ENCODE assay signal across 9 cellular contexts in the genomic region with DNA sequence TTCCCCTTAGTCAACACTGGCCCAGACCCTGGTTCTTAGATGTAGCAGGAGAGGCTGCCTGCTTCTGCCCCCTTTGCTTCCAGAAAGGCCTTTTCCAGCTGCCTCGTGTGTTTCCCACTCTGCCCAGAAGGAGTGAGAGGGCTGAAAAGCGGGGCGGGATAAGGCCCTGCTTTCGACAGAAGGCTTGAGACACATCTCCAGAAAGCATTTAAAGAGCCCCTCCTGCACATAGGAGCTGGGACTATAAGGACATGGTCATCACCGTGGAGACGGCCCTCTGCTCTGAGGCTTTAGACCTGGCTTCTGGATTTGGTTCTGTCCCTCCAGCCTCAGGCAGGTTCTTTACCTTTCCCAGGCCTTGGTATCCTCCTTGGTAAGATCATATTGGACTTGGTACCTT. TPM values are rescaled to one million over a fixed set of nuclear protein-coding genes. Genes with fewer than 3 reads are reported as not detected.
A peak's percentile ranks its signal among the peaks of the same experiment; 100 is the strongest.
DNase-seq lines count a peak whose midpoint lies in the region; ATAC-seq and TF ChIP-seq lines count a peak whose summit lies in the region.
"Had no signal": no experiment of that assay in that cellular context is flagged by ENCODE, and none has a peak within 500 bp of the region (broad histone marks: within the 10 kb centered on the region; RNA-seq: fewer than 3 reads in every experiment).

No MANE protein-coding gene starts in this region.

- H3K4me1 Mint-ChIP-seq in CD8-positive, alpha-beta T cell (ENCODE audit: low read depth), result peaks cover 39% of the 10 kb centered on the region
- peaks cover 35% of the 10 kb centered on the region for H3K4me1 Mint-ChIP-seq in activated T-helper 1 cell treated with anti-CD3 and anti-CD28 coated beads, Interleukin-12 subunit alpha, Interleukin-12 subunit beta, Interleukin-2, Interleukin-4 antibody, amounts not matched to agents 30 ng/mL and 10 ng/mL and 1 ng/mL, durations not matched to agents 14 hours and 24 hours and 36 hours (ENCODE audit: low read depth)

- no peak overlapping the region for H3K27ac ChIP-seq in CD8-positive, alpha-beta T cell (ENCODE audit: low read depth, low read length)
- peak overlapping the region; percentile 57 to 94 (median 76) for H3K27ac ChIP-seq in heart left ventricle
- peak overlapping the region; percentile 49 to 59 for H3K27ac ChIP-seq in prostate gland

- CTCF ChIA-PET in CD8-positive, alpha-beta T cell (lab: Charles Lee), result interaction anchor here (1.0 to 3.4 kb wide), 4 partner anchors 9 to 350 kb away, joined by 3 to 17 read pairs (median 8); no protein-coding TSS in a partner anchor

- H3K27me3 ChIP-seq in CD8-positive, alpha-beta T cell (ENCODE audit: insufficient read depth, low read length), result no peaks in the 10 kb centered on the region
- no peaks in the 10 kb centered on the region for H3K27me3 ChIP-seq in heart left ventricle
- no peaks in the 10 kb centered on the region for H3K27me3 ChIP-seq in prostate gland (replicated peaks; ENCODE audit: insufficient read depth)

- no peak for ATAC-seq in CD8-positive, alpha-beta T cell
- ATAC-seq in SK-N-SH treated with all-trans-retinoic acid at 6 μM for 48 hours, result peak; percentile 55
- ATAC-seq in heart left ventricle, result peak in 3 of 4 donors; percentile 29 to 41 (median 34)
- no peak for ATAC-seq in HG02885 (IDR thresholded peaks at IDR 0.05; ENCODE audit: poor library complexity, unreplicated experiment)
- no peak for ATAC-seq in HG02870 (IDR thresholded peaks at IDR 0.05; ENCODE audit: unreplicated experiment)

- POLR2A ChIA-PET in CD8-positive, alpha-beta T cell (lab: Charles Lee), result interaction anchor here (1.8 to 11.6 kb wide), 3 partner anchors 9 to 25 kb away, joined by 5 to 161 read pairs (median 7); a partner anchor contains a TSS

- 31 to 66% (median 51%) methylated on average over 5 to 6 of the region's 6 CpGs for WGBS in heart left ventricle, 4 donors
- WGBS in prostate gland, result 69% methylated on average over 6 of the region's 6 CpGs

- no peaks in the 10 kb centered on the region for H3K9me3 Mint-ChIP-seq in CD8-positive, alpha-beta T cell
- H3K9me3 Mint-ChIP-seq in activated T-helper 1 cell treated with anti-CD3 and anti-CD28 coated beads, Interleukin-12 subunit alpha, Interleukin-12 subunit beta, Interleukin-2, Interleukin-4 antibody, amounts not matched to agents 30 ng/mL and 10 ng/mL and 1 ng/mL, durations not matched to agents 14 hours and 24 hours and 36 hours, result no peaks in the 10 kb centered on the region

- peaks cover 22% of the 10 kb centered on the region for H3K36me3 ChIP-seq in CD8-positive, alpha-beta T cell (ENCODE audit: insufficient read depth, low read length)
- H3K36me3 ChIP-seq in heart left ventricle, result peaks cover 0 to 47% (median 43%) of the 10 kb centered on the region in 9 donors
- peaks cover 1 to 6% of the 10 kb centered on the region in 2 donors for H3K36me3 ChIP-seq in prostate gland

- H3K9me3 ChIP-seq in CD8-positive, alpha-beta T cell (ENCODE audit: low read length), result no peaks in the 10 kb centered on the region
- H3K9me3 ChIP-seq in heart left ventricle (no peaks in the 10 kb centered on the region), prostate gland (no peaks in the 10 kb centered on the region)

- TF ChIP-seq POLR2A in heart left ventricle (IDR thresholded peaks at IDR 0.05) (no peak), prostate gland (IDR thresholded peaks at IDR 0.05) (no peak)

- peaks cover 46% of the 10 kb centered on the region for H3K36me3 Mint-ChIP-seq in CD8-positive, alpha-beta T cell
- H3K36me3 Mint-ChIP-seq in activated T-helper 1 cell treated with anti-CD3 and anti-CD28 coated beads, Interleukin-12 subunit alpha, Interleukin-12 subunit beta, Interleukin-2, Interleukin-4 antibody, amounts not matched to agents 30 ng/mL and 10 ng/mL and 1 ng/mL, durations not matched to agents 14 hours and 24 hours and 36 hours (ENCODE audit: low read depth), result peaks cover 30% of the 10 kb centered on the region

- no peak overlapping the region for H3K4me3 ChIP-seq in CD8-positive, alpha-beta T cell (ENCODE audit: low read depth, low read length)
- no peak overlapping the region for H3K4me3 ChIP-seq in heart left ventricle
- H3K4me3 ChIP-seq in prostate gland, result no peak overlapping the region

- TF ChIP-seq CTCF in CD8-positive, alpha-beta T cell (IDR thresholded peaks at IDR 0.05), result no peak
- no peak for TF ChIP-seq CTCF in heart left ventricle (IDR thresholded peaks at IDR 0.05)
- TF ChIP-seq CTCF in prostate gland (IDR thresholded peaks at IDR 0.05), result no peak

- no peaks in the 10 kb centered on the region for H3K27me3 Mint-ChIP-seq in CD8-positive, alpha-beta T cell (ENCODE audit: low read depth)
- H3K27me3 Mint-ChIP-seq in activated T-helper 1 cell treated with anti-CD3 and anti-CD28 coated beads, Interleukin-12 subunit alpha, Interleukin-12 subunit beta, Interleukin-2, Interleukin-4 antibody, amounts not matched to agents 30 ng/mL and 10 ng/mL and 1 ng/mL, durations not matched to agents 14 hours and 24 hours and 36 hours (ENCODE audit: insufficient read depth), result no peaks in the 10 kb centered on the region

- H3K27ac Mint-ChIP-seq in CD8-positive, alpha-beta T cell, result peak overlapping the region; percentile 77
- no peak overlapping the region for H3K27ac Mint-ChIP-seq in activated T-helper 1 cell treated with anti-CD3 and anti-CD28 coated beads, Interleukin-12 subunit alpha, Interleukin-12 subunit beta, Interleukin-2, Interleukin-4 antibody, amounts not matched to agents 30 ng/mL and 10 ng/mL and 1 ng/mL, durations not matched to agents 14 hours and 24 hours and 36 hours

- H3K4me3 Mint-ChIP-seq in CD8-positive, alpha-beta T cell, result no peak overlapping the region
- no peak overlapping the region for H3K4me3 Mint-ChIP-seq in activated T-helper 1 cell treated with anti-CD3 and anti-CD28 coated beads, Interleukin-12 subunit alpha, Interleukin-12 subunit beta, Interleukin-2, Interleukin-4 antibody, amounts not matched to agents 30 ng/mL and 10 ng/mL and 1 ng/mL, durations not matched to agents 14 hours and 24 hours and 36 hours

- no peak for DNase-seq in CD8-positive, alpha-beta T cell
- no peak for DNase-seq in heart left ventricle
- DNase-seq in prostate gland (ENCODE audit: low spot score), result no peak
- no peak for DNase-seq in activated T-helper 1 cell treated with anti-CD3 and anti-CD28 coated beads, Interleukin-12 subunit alpha, Interleukin-12 subunit beta, Interleukin-2, Interleukin-4 antibody, amounts not matched to agents 30 ng/mL and 10 ng/mL and 1 ng/mL, durations not matched to agents 14 hours and 24 hours and 36 hours (ENCODE audit: low spot score)
- DNase-seq in HUDEP-2 (lab: John Stamatoyannopoulos, UW; ENCODE audit: unreplicated experiment in 76 of 76), result no peak
- DNase-seq: NCI-H1048 had no signal

- peaks cover under 1% of the 10 kb centered on the region for H3K4me1 ChIP-seq in CD8-positive, alpha-beta T cell (ENCODE audit: insufficient read depth, low read length)
- H3K4me1 ChIP-seq in heart left ventricle (peaks cover 0 to 42% (median 21%) of the 10 kb centered on the region in 12 donors), prostate gland (replicated peaks) (no peaks in the 10 kb centered on the region)

- intact Hi-C loops in CD8-positive, alpha-beta T cell (cut with DNase I, micrococcal nuclease), result loop anchor here in 1 of 2 experiments (10.0 kb wide), 1 partner anchor 766 kb away; no protein-coding TSS in a partner anchor
- intact Hi-C loops in heart left ventricle (cut with DNase I) (loop anchor here in 4 of 10 donors (5.0 to 10.0 kb wide), 4 partner anchors 104 to 116 kb away; no protein-coding TSS in a partner anchor), prostate gland (cut with DNase I) (loop anchor here (2.0 to 10.0 kb wide), 2 partner anchors 46 to 216 kb away; no protein-coding TSS in a partner anchor)
- intact Hi-C loops in activated T-helper 1 cell treated with anti-CD3 and anti-CD28 coated beads, Interleukin-12 subunit alpha, Interleukin-12 subunit beta, Interleukin-2, Interleukin-4 antibody, amounts not matched to agents 30 ng/mL and 10 ng/mL and 1 ng/mL, durations not matched to agents 14 hours and 24 hours and 36 hours (cut with micrococcal nuclease), result no loop called here

TF ChIP-seq in SK-N-SH treated with all-trans-retinoic acid at 6 μM for 48 hours, 23 proteins besides CTCF, POLR2A, EP300 and RAD21 (continues in another document):
- TF ChIP-seq ZFP3 (CRISPR knock-in tag; IDR thresholded peaks at IDR 0.05), result no peak
- no peak for TF ChIP-seq GLIS3 (CRISPR knock-in tag; IDR thresholded peaks at IDR 0.05)
- no peak for TF ChIP-seq PPARA (CRISPR knock-in tag; IDR thresholded peaks at IDR 0.05; ENCODE audit: borderline replicate concordance)
- TF ChIP-seq RARB (CRISPR knock-in tag; IDR thresholded peaks at IDR 0.05), result no peak
- TF ChIP-seq ZFP30 (CRISPR knock-in tag; IDR thresholded peaks at IDR 0.05), result no peak
- no peak for TF ChIP-seq ISL1 (CRISPR knock-in tag; IDR thresholded peaks at IDR 0.05)
- no peak for TF ChIP-seq ESRRG (CRISPR knock-in tag; IDR thresholded peaks at IDR 0.05)
- TF ChIP-seq ARNTL (CRISPR knock-in tag; IDR thresholded peaks at IDR 0.05; ENCODE audit: borderline replicate concordance, low read depth), result no peak
- TF ChIP-seq OSR1 (CRISPR knock-in tag; IDR thresholded peaks at IDR 0.05), result no peak
- TF ChIP-seq, protein P1, sequence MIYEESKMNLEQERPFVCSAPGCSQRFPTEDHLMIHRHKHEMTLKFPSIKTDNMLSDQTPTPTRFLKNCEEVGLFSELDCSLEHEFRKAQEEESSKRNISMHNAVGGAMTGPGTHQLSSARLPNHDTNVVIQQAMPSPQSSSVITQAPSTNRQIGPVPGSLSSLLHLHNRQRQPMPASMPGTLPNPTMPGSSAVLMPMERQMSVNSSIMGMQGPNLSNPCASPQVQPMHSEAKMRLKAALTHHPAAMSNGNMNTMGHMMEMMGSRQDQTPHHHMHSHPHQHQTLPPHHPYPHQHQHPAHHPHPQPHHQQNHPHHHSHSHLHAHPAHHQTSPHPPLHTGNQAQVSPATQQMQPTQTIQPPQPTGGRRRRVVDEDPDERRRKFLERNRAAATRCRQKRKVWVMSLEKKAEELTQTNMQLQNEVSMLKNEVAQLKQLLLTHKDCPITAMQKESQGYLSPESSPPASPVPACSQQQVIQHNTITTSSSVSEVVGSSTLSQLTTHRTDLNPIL (CRISPR knock-in tag; IDR thresholded peaks at IDR 0.05; ENCODE audit: low read depth), result no peak
- TF ChIP-seq TCF4 (CRISPR knock-in tag; IDR thresholded peaks at IDR 0.05; ENCODE audit: borderline replicate concordance), result no peak
- no peak for TF ChIP-seq ZNF8 (CRISPR knock-in tag; IDR thresholded peaks at IDR 0.05)

RNA-seq across cellular contexts. Expression of a gene that starts 11.9 kb away (rescaled TPM):
- total RNA-seq in CD8-positive, alpha-beta T cell, result 1,000 to 10,000 TPM in 1 of 2 experiments, 100 to 1,000 TPM in 1; 988 to 1,053 TPM
- total RNA-seq in heart left ventricle (100 to 1,000 TPM; 397 to 784 (median 503) TPM), prostate gland (100 to 1,000 TPM; 237 to 287 TPM)
- 100 to 1,000 TPM; 307 to 388 TPM for polyA plus RNA-seq in heart left ventricle
- total RNA-seq in activated T-helper 1 cell treated with anti-CD3 and anti-CD28 coated beads, Interleukin-12 subunit alpha, Interleukin-12 subunit beta, Interleukin-2, Interleukin-4 antibody, amounts not matched to agents 30 ng/mL and 10 ng/mL and 1 ng/mL, durations not matched to agents 14 hours and 24 hours and 36 hours, result 513 and 521 TPM in 2 replicates

Comparison
In these comparisons a context has a peak if more than half of its experiments do, and no peak if none do; other contexts are left out.
1. ATAC-seq: peak in SK-N-SH treated with all-trans-retinoic acid at 6 μM for 48 hours (single experiment) and heart left ventricle (3 of 4); none in CD8-positive, alpha-beta T cell (single experiment), HG02885 (single experiment) and HG02870 (single experiment).